25 cellular contexts compared by ENCODE assay signal in the genomic region with DNA sequence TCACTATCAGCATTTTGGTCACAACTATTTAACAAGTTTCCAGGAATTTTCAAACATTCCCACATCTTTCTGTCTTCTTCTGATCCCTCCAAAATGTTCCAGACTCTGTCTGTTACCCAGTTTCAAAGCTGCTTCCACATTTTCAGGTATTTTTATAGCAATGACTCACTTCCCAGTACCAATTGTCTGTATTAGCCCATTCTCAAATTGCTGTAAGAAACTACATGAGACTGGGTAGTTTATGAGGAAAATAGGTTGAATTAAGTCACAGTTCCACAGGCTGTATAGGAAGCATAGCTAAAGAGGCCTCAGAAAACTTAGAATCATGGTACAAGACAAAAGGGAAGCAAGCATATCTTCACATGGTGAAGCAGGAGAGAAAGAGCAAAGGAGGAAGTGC.
"Had no signal": no experiment of that assay in that cellular context is flagged by ENCODE, and none has a peak within 500 bp of the region (broad histone marks: within the 10 kb centered on the region; RNA-seq: fewer than 3 reads in every experiment).

No MANE protein-coding gene starts in this region.

- H2AFZ ChIP-seq: hepatocyte, neural progenitor cell had no signal

- H3K4me1 ChIP-seq: left ventricle myocardium inferior, lower lobe of right lung, neural progenitor cell, right atrium auricular region, sigmoid colon, testis, tibial nerve, upper lobe of right lung, vagina had no signal

- H3K4me3 ChIP-seq: hepatocyte, left ventricle myocardium inferior, lower lobe of right lung, neural progenitor cell, ovary, right atrium auricular region, sigmoid colon, skin epidermis, testis, tibial nerve, upper lobe of right lung, vagina had no signal

- H3K27ac Mint-ChIP-seq: memory B cell; mesothelial cell of epicardium; natural killer cell treated with Interleukin-12 subunit alpha and Interleukin-12 subunit beta and Interleukin-15 and Interleukin-18, amount 100 ng/mL, for 72 hours; neural progenitor cell; stimulated activated naive B cell treated with anti-CD40 and anti-IgM and Interleukin-4, amounts not matched to agents 10 μg/mL and 1 μg/mL and 100 μg/mL, for 72 hours; stimulated activated naive CD8-positive, alpha-beta T cell treated with anti-CD3 and anti-CD28 coated beads, Interleukin-15, amount 100 ng/mL, for 72 hours had no signal

- H3K4me3 Mint-ChIP-seq: memory B cell; mesothelial cell of epicardium; natural killer cell treated with Interleukin-12 subunit alpha and Interleukin-12 subunit beta and Interleukin-15 and Interleukin-18, amount 100 ng/mL, for 72 hours; neural progenitor cell; stimulated activated naive B cell treated with anti-CD40 and anti-IgM and Interleukin-4, amounts not matched to agents 10 μg/mL and 1 μg/mL and 100 μg/mL, for 72 hours; stimulated activated naive CD8-positive, alpha-beta T cell treated with anti-CD3 and anti-CD28 coated beads, Interleukin-15, amount 100 ng/mL, for 72 hours had no signal

- H3K27ac ChIP-seq: hepatocyte, left ventricle myocardium inferior, lower lobe of right lung, neural progenitor cell, ovary, right atrium auricular region, sigmoid colon, skin epidermis, testis, tibial nerve, upper lobe of right lung, vagina had no signal

- H3K27me3 Mint-ChIP-seq: memory B cell; natural killer cell treated with Interleukin-12 subunit alpha and Interleukin-12 subunit beta and Interleukin-15 and Interleukin-18, amount 100 ng/mL, for 72 hours; stimulated activated naive B cell treated with anti-CD40 and anti-IgM and Interleukin-4, amounts not matched to agents 10 μg/mL and 1 μg/mL and 100 μg/mL, for 72 hours; stimulated activated naive CD8-positive, alpha-beta T cell treated with anti-CD3 and anti-CD28 coated beads, Interleukin-15, amount 100 ng/mL, for 72 hours had no signal

- H3K36me3 ChIP-seq: left ventricle myocardium inferior, lower lobe of right lung, neural progenitor cell, ovary, right atrium auricular region, sigmoid colon, tibial nerve, upper lobe of right lung, vagina had no signal

- DNase-seq: erythroblast; foreskin melanocyte; head of caudate nucleus; kidney; left cardiac atrium; left ventricle myocardium inferior; lower lobe of right lung; nucleus accumbens; ovary; sigmoid colon; stimulated activated CD4-positive, alpha-beta T cell treated with anti-CD3 and anti-CD28 coated beads, Interleukin-2, amount 100 ng/mL, for 24 hours; stimulated activated CD4-positive, alpha-beta T cell treated with anti-CD3 and anti-CD28 coated beads, Interleukin-4, amount 100 ng/mL, for 4 hours; stimulated activated naive B cell treated with anti-CD40 and anti-IgM and Interleukin-4, amounts not matched to agents 10 μg/mL and 1 μg/mL and 100 μg/mL, for 72 hours; stimulated activated naive CD8-positive, alpha-beta T cell treated with anti-CD3 and anti-CD28 coated beads, Interleukin-15, amount 100 ng/mL, for 72 hours; testis; upper lobe of right lung had no signal

- H3K4me2 ChIP-seq: hepatocyte, neural progenitor cell had no signal

- H3K36me3 Mint-ChIP-seq: memory B cell; mesothelial cell of epicardium; neural progenitor cell; stimulated activated naive B cell treated with anti-CD40 and anti-IgM and Interleukin-4, amounts not matched to agents 10 μg/mL and 1 μg/mL and 100 μg/mL, for 72 hours had no signal

- H3K9me3 ChIP-seq: ovary, testis, vagina had no signal

- H3K79me2 ChIP-seq: hepatocyte had no signal

- H3K4me1 Mint-ChIP-seq: memory B cell; mesothelial cell of epicardium; neural progenitor cell; stimulated activated naive B cell treated with anti-CD40 and anti-IgM and Interleukin-4, amounts not matched to agents 10 μg/mL and 1 μg/mL and 100 μg/mL, for 72 hours; stimulated activated naive CD8-positive, alpha-beta T cell treated with anti-CD3 and anti-CD28 coated beads, Interleukin-15, amount 100 ng/mL, for 72 hours had no signal

- ATAC-seq: left cardiac atrium; lower lobe of right lung; natural killer cell treated with Interleukin-12 subunit alpha and Interleukin-12 subunit beta and Interleukin-15 and Interleukin-18, amount 100 ng/mL, for 72 hours; stimulated activated naive B cell treated with anti-CD40 and anti-IgM and Interleukin-4, amounts not matched to agents 10 μg/mL and 1 μg/mL and 100 μg/mL, for 72 hours; stimulated activated naive CD8-positive, alpha-beta T cell treated with anti-CD3 and anti-CD28 coated beads, Interleukin-15, amount 100 ng/mL, for 72 hours; upper lobe of right lung had no signal

- H3K27me3 ChIP-seq: hepatocyte, neural progenitor cell, ovary, right atrium auricular region, sigmoid colon, testis, tibial nerve, upper lobe of right lung, vagina had no signal
